Comparison of ENCODE assay signal across 18 cellular contexts in genomic region chr2:67923696-67924095, GRCh38.
DNase-seq lines count a peak whose midpoint lies in the region; ATAC-seq, FAIRE-seq and TF ChIP-seq lines count a peak whose summit lies in the region.
"Had no signal": no experiment of that assay in that cellular context is flagged by ENCODE, and none has a peak within 500 bp of the region (broad histone marks: within the 10 kb centered on the region; RNA-seq: fewer than 3 reads in every experiment).

No MANE protein-coding gene starts in this region.

- H3K27me3 ChIP-seq in A673 (replicated peaks; ENCODE audit: insufficient read depth, low read depth, low read length, poor library complexity), result no peaks in the 10 kb centered on the region

- H3K36me3 ChIP-seq in A673 (ENCODE audit: insufficient read depth, low read length, poor library complexity, severe bottlenecking), result no peaks in the 10 kb centered on the region
- H3K36me3 ChIP-seq in kidney (ENCODE audit: control insufficient read depth in 1 of 2, insufficient read depth in 2 of 2, low read length in 2 of 2), result no peaks in the 10 kb centered on the region

- H3K4me3 ChIP-seq in A673 (ENCODE audit: low read depth, low read length, poor library complexity, severe bottlenecking) (no peak overlapping the region), kidney (ENCODE audit: low read length in 2 of 2) (no peak overlapping the region)

- H3K27ac ChIP-seq in A673 (ENCODE audit: low read depth, low read length, poor library complexity, severe bottlenecking), result no peak overlapping the region
- no peak overlapping the region for H3K27ac ChIP-seq in kidney (ENCODE audit: low read depth in 2 of 2, low read length in 2 of 2)
- H3K27ac ChIP-seq: parathyroid adenoma, RWPE1 had no signal

- TF ChIP-seq CTCF in A673 (conservative IDR thresholded peaks at IDR 0.05; ENCODE audit: low read depth, low read length), result no peak
- TF ChIP-seq CTCF in kidney (IDR thresholded peaks at IDR 0.05; ENCODE audit: borderline replicate concordance, extremely low read depth, insufficient read depth), result no peak
- no peak for TF ChIP-seq CTCF in D721Med (IDR thresholded peaks at IDR 0.05; ENCODE audit: insufficient read depth, missing control alignments)

- intact Hi-C loops in A673 (cut with micrococcal nuclease; ENCODE audit: unreplicated experiment), result no loop called here
- intact Hi-C loops in kidney (cut with DNase I), result no loop called here

- POLR2A ChIA-PET in A673 (lab: Charles Lee; ENCODE audit: low non-redundant PET), result no interaction called here

- CTCF ChIA-PET in A673 (lab: Charles Lee), result no interaction called here

- in situ Hi-C loops in G401 (cut with HindIII; ENCODE audit: low sequenced_read_pairs), result no loop called here

- no peak for ATAC-seq in HG02870 (IDR thresholded peaks at IDR 0.05; ENCODE audit: unreplicated experiment)
- ATAC-seq: HepG2, left ventricle myocardium superior, T-cell had no signal

- no TSS peak for BruUV-seq in A673 (replicated peaks; lab: Mats Ljungman, UMichigan)

- DNase-seq in A673 (ENCODE audit: low spot score) (peak; percentile 46), EL (peak; percentile 9), NCI-H2227 treated with DMSO at 0.1 percent for 48 hours (lab: John Stamatoyannopoulos, UW) (peak; percentile 20), dermis blood vessel endothelial cell (peak; percentile 52), kidney (no peak), G401 (ENCODE audit: low spot score) (no peak), D721Med (ENCODE audit: insufficient read length, low spot score) (no peak)
- DNase-seq: activated effector memory CD4-positive, alpha-beta T cell treated with Interleukin-2 at 50 U/mL for 16 hours; left ventricle myocardium superior; NCI-H1048; NCI-H526 treated with DMSO at 0.1 percent for 48 hours; stimulated activated CD4-positive, alpha-beta T cell treated with anti-CD3 and anti-CD28 coated beads, Interleukin-2, amount 100 ng/mL, for 48 hours; T-cell had no signal

- no peak overlapping the region for H3K9ac ChIP-seq in kidney (ENCODE audit: low read length in 2 of 2)
- H3K9ac ChIP-seq: parathyroid adenoma had no signal

- FAIRE-seq in kidney (lab: Jason Lieb, UNC), result no peak
- FAIRE-seq in D721Med (lab: Jason Lieb, UNC), result no peak
- FAIRE-seq: frontal cortex, HepG2 had no signal

- peaks cover 10% of the 10 kb centered on the region for H3K4me1 ChIP-seq in A673 (ENCODE audit: insufficient read depth, low read length, poor library complexity, severe bottlenecking)
- H3K4me1 ChIP-seq in kidney (ENCODE audit: control insufficient read depth in 1 of 2, insufficient read depth in 1 of 2, low read depth in 1 of 2, low read length in 2 of 2), result no peaks in the 10 kb centered on the region
- H3K4me1 ChIP-seq: parathyroid adenoma had no signal

- H3K9me3 ChIP-seq in A673 (ENCODE audit: low read depth, low read length, poor library complexity, severe bottlenecking) (no peaks in the 10 kb centered on the region), kidney (ENCODE audit: control insufficient read depth in 1 of 2, low read length in 2 of 2) (no peaks in the 10 kb centered on the region)

Comparison
In these comparisons a context has a peak if more than half of its experiments do, and no peak if none do; other contexts are left out.
1. DNase-seq: peak in A673 (single experiment), EL (single experiment), NCI-H2227 treated with DMSO at 0.1 percent for 48 hours (single experiment) and dermis blood vessel endothelial cell (single experiment); none in kidney (single experiment), G401 (single experiment) and D721Med (single experiment).